34 cellular contexts compared by ENCODE assay signal in the genomic region with DNA sequence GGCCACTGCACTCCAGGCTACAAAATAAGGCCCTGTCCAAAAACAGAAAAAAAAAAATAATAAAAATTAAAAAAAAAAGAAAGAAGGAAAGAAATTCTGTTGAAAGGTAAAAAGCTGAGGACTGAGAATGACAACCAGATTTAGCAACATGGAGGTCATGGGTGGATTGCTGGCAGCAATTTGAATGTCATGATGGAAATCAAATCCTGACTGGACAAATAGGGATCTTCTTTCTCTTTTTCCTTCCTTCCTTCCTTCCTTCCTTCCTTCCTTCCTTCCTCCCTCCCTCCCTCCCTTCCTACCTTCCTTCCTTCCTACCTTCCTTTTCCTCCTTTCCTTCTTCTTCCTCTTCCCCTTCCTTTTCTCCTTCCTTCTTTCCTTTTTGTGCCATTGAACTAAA.
"Had no signal": no experiment of that assay in that cellular context is flagged by ENCODE, and none has a peak within 500 bp of the region (broad histone marks: within the 10 kb centered on the region; RNA-seq: fewer than 3 reads in every experiment).

No MANE protein-coding gene starts in this region.

- H3K36me3 ChIP-seq: adrenal gland, ascending aorta, brain microvascular endothelial cell, breast epithelium, cardiac muscle cell had no signal

- H3K27ac ChIP-seq: adrenal gland, ascending aorta, body of pancreas, brain microvascular endothelial cell, breast epithelium, cardiac muscle cell had no signal

- ATAC-seq: activated naive CD4-positive, alpha-beta T cell treated with anti-CD3 and anti-CD28 coated beads, Interleukin-2, amount 50 U/mL, for 72 hours; activated naive CD8-positive, alpha-beta T cell treated with anti-CD3 and anti-CD28 coated beads, Interleukin-2, amount 50 U/mL, for 24 hours; activated T-cell treated with anti-CD3 and anti-CD28 coated beads, Interleukin-2, amount 50 U/mL, for 4 hours; activated T-cell treated with anti-CD3 and anti-CD28 coated beads, Interleukin-2, amount 50 U/mL, for 72 hours; activated T-helper 17 cell treated with anti-CD3 and anti-CD28 coated beads, Interleukin-2, amount 50 U/mL, for 72 hours; body of pancreas had no signal

- H3K4me1 ChIP-seq: adrenal gland, ascending aorta, body of pancreas, breast epithelium had no signal

- H3K27me3 ChIP-seq: adrenal gland, ascending aorta, body of pancreas, brain microvascular endothelial cell, breast epithelium, cardiac muscle cell had no signal

- H3K9me3 ChIP-seq: adrenal gland, ascending aorta, body of pancreas, breast epithelium had no signal

- H3K4me3 ChIP-seq: adrenal gland, ascending aorta, body of pancreas, breast epithelium, cardiac muscle cell had no signal

- FAIRE-seq: astrocyte, bronchial epithelial cell had no signal

- DNase-seq: activated effector memory CD4-positive, alpha-beta T cell treated with anti-CD3 and anti-CD28 coated beads, Interleukin-2, amount 50 U/mL, for 16 hours; activated effector memory CD4-positive, alpha-beta T cell treated with Interleukin-2 at 50 U/mL for 16 hours; activated gamma-delta T cell; activated gamma-delta T cell treated with Interleukin-2 at 50 U/mL for 16 hours; activated naive CD4-positive, alpha-beta T cell; activated naive CD4-positive, alpha-beta T cell treated with anti-CD3 and anti-CD28 coated beads for 36 hours; activated naive CD4-positive, alpha-beta T cell treated with anti-CD3 and anti-CD28 coated beads, Interleukin-2, amount 10 ng/mL, durations not matched to agents 7 days and 5 days; activated naive CD4-positive, alpha-beta T cell treated with anti-CD3 and anti-CD28 coated beads, Interleukin-2, amount 50 U/mL, for 16 hours; activated naive CD4-positive, alpha-beta T cell treated with Interleukin-2 at 50 U/mL for 16 hours; activated naive CD8-positive, alpha-beta T cell treated with anti-CD3 and anti-CD28 coated beads for 36 hours; activated naive CD8-positive, alpha-beta T cell treated with anti-CD3 and anti-CD28 coated beads, Interleukin-2, amount 10 ng/mL, durations not matched to agents 7 days and 5 days; activated naive CD8-positive, alpha-beta T cell treated with anti-CD3 and anti-CD28 coated beads, Interleukin-2, amount 50 U/mL, for 24 hours; activated T-cell treated with anti-CD3 and anti-CD28 coated beads, Interleukin-2, amount 50 U/mL, for 1 hour; activated T-cell treated with anti-CD3 and anti-CD28 coated beads, Interleukin-2, amount 50 U/mL, for 24 hours; activated T-cell treated with anti-CD3 and anti-CD28 coated beads, Interleukin-2, amount 50 U/mL, for 4 hours; activated T-cell treated with anti-CD3 and anti-CD28 coated beads, Interleukin-2, amount 50 U/mL, for 48 hours; activated T-cell treated with anti-CD3 and anti-CD28 coated beads, Interleukin-2, amount 50 U/mL, for 72 hours; adrenal gland; amniotic stem cell; amygdala; anterior cingulate cortex; aorta; body of pancreas; brain microvascular endothelial cell; caudate nucleus; central memory CD4-positive, alpha-beta T cell; cerebellar nuclear complex had no signal
